In the genomic region with DNA sequence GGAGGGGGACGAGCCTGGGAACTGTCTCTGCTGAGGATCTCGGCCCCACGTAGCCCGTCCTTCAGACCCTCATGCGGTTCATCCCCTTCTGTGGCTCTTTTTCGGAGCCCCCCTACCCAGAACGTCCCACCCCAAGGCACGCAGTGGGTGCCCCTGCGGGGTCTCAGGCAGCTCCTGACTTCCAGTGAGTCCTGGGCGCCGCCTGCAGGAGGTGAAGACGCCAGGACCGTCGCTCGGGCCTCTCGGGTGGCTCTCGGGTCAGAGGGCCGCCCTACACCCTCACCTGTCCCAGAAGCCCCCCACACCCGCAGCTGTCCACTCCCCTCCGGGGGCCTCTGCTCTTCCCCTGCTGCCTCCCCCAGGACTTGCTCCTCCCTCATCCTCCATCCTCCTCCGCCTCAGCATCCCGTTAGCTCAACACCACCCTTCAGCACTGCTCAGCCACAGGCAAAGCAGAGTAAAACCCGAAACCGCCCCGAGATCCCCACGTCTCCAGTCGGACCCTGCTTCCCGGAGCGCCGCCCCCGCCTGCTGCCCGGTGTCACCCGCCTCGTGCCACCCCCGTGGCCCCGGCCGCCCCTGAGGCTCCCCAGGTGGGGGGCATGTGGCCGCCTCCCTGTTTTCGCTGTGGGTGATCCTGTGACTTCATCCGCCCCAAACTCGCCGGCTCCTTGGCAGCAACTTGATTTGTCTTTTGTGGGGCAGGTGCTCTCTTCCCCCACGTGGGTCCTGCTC, we compare ENCODE assay signal across 16 cellular contexts. TPM values are rescaled to one million over a fixed set of nuclear protein-coding genes. Genes with fewer than 3 reads are reported as not detected.
DNase-seq lines count a peak whose midpoint lies in the region; ATAC-seq and TF ChIP-seq lines count a peak whose summit lies in the region.
"Had no signal": no experiment of that assay in that cellular context is flagged by ENCODE, and none has a peak within 500 bp of the region (broad histone marks: within the 10 kb centered on the region; RNA-seq: fewer than 3 reads in every experiment).

No MANE protein-coding gene starts in this region.

- peak overlapping the region; percentile 43; the same call in 1 of the 2 replicates for H4K91ac ChIP-seq in IMR-90 (ENCODE audit: insufficient read depth, low read depth, low read length)

- peak overlapping the region; percentile 62 for H2AK5ac ChIP-seq in IMR-90 (ENCODE audit: low read depth, low read length)

- no peak overlapping the region for H3K4me2 ChIP-seq in IMR-90 (ENCODE audit: low read depth, low read length)
- H3K4me2 ChIP-seq: PC-9 had no signal

- peaks cover 5 to 36% of the 10 kb centered on the region in 2 experiments for H3K79me1 ChIP-seq in IMR-90 (ENCODE audit: low read depth in 1 of 2, low read length in 2 of 2)

- H3K4me3 ChIP-seq in IMR-90 (ENCODE audit: insufficient read depth, low read depth, low read length) (no peak overlapping the region), colonic mucosa (no peak overlapping the region), mucosa of descending colon (no peak overlapping the region), stomach (no peak overlapping the region)
- H3K4me3 ChIP-seq: PC-9 had no signal

- H3K14ac ChIP-seq in IMR-90 (replicated peaks; ENCODE audit: low read depth, low read length) = no peak overlapping the region

- TF ChIP-seq POLR2A in IMR-90 (IDR thresholded peaks at IDR 0.05; ENCODE audit: low read depth, low read length) (no peak), stomach (IDR thresholded peaks at IDR 0.05) (no peak)

- H2BK120ac ChIP-seq in IMR-90 (ENCODE audit: low read depth, low read length) = peak overlapping the region; percentile 45; the same call in 1 of the 2 replicates

- peak overlapping the region in 1 of 2 experiments; percentile 27; a peak in 1 of 4 replicates for H4K8ac ChIP-seq in IMR-90 (ENCODE audit: low read depth in 2 of 2, low read length in 2 of 2)

- CTCF ChIA-PET in IMR-90 (lab: Yijun Ruan, JAX) = interaction anchor here (0.6 kb wide), 1 partner anchor 178 kb away, joined by 3 read pairs; no protein-coding TSS in a partner anchor

- no peaks in the 10 kb centered on the region; the same call in 1 of the 2 replicates for H4K20me1 ChIP-seq in IMR-90 (ENCODE audit: insufficient read depth, low read length)

- no peaks in the 10 kb centered on the region for H3K36me3 ChIP-seq in IMR-90 (ENCODE audit: control insufficient read depth, insufficient read depth, low read length)
- H3K36me3 ChIP-seq in colonic mucosa = no peaks in the 10 kb centered on the region
- H3K36me3 ChIP-seq in mucosa of descending colon (ENCODE audit: low read depth) = no peaks in the 10 kb centered on the region
- no peaks in the 10 kb centered on the region for H3K36me3 ChIP-seq in stomach

- no peak overlapping the region for H2BK5ac ChIP-seq in IMR-90 (ENCODE audit: low read depth, low read length, poor library complexity, severe bottlenecking)

- H3K9me3 ChIP-seq in IMR-90 (ENCODE audit: control insufficient read depth, insufficient read depth, low read length) (no peaks in the 10 kb centered on the region), colonic mucosa (no peaks in the 10 kb centered on the region), mucosa of descending colon (no peaks in the 10 kb centered on the region), stomach (no peaks in the 10 kb centered on the region)

- no peak for TF ChIP-seq RAD21 in IMR-90 (IDR thresholded peaks at IDR 0.05; ENCODE audit: low read length)

- H2BK20ac ChIP-seq in IMR-90 (ENCODE audit: low read depth, low read length) = peak overlapping the region; percentile 58; the same call in 1 of the 2 replicates

- no TSS peak for BruUV-seq in IMR-90 (replicated peaks; lab: Mats Ljungman, UMichigan)

- H2BK15ac ChIP-seq in IMR-90 (ENCODE audit: low read depth, low read length) = no peak overlapping the region

- ATAC-seq in IMR-90 (ENCODE audit: low read depth) (no peak), mucosa of descending colon (no peak), GM21619 (IDR thresholded peaks at IDR 0.05; ENCODE audit: unreplicated experiment) (no peak), GM21576 (IDR thresholded peaks at IDR 0.05; ENCODE audit: unreplicated experiment) (no peak)
- ATAC-seq: activated CD8-positive, alpha-beta memory T cell treated with anti-CD3 and anti-CD28 coated beads, Interleukin-2, amount 10 ng/mL, durations not matched to agents 7 days and 5 days had no signal

- dilution Hi-C loops in IMR-90 (cut with HindIII; ENCODE audit: low sequenced_read_pairs, unreplicated experiment) = no loop called here

- H3K27me3 ChIP-seq in IMR-90 (ENCODE audit: control insufficient read depth, insufficient read depth, low read length) = no peaks in the 10 kb centered on the region
- H3K27me3 ChIP-seq in colonic mucosa = no peaks in the 10 kb centered on the region
- H3K27me3 ChIP-seq in stomach = peaks cover 0 to 13% (median 0%) of the 10 kb centered on the region in 3 donors

- TF ChIP-seq EP300 in stomach (IDR thresholded peaks at IDR 0.05) = no peak

- no peak overlapping the region for H3K18ac ChIP-seq in IMR-90 (ENCODE audit: low read depth, low read length)

- DNase-seq in IMR-90 (no peak), colonic mucosa (no peak), mucosa of descending colon (peak in 2 of 3 donors; percentile 26 to 54), stomach (no peak), NCI-H82 treated with DMSO at 0.1 percent for 48 hours (lab: John Stamatoyannopoulos, UW; ENCODE audit: unreplicated experiment) (no peak), NAMALWA (ENCODE audit: low spot score) (no peak)
- DNase-seq: activated CD8-positive, alpha-beta memory T cell treated with anti-CD3 and anti-CD28 coated beads, Interleukin-2, amount 10 ng/mL, durations not matched to agents 7 days and 5 days; COR-L47; NCI-H345; nephron progenitor cell; PC-9; stimulated activated CD4-positive, alpha-beta T cell treated with anti-CD3 and anti-CD28 coated beads, Interleukin-2, amount 100 ng/mL, for 48 hours; stimulated activated naive CD4-positive, alpha-beta T cell; T1000 had no signal

- H3K9ac ChIP-seq in IMR-90 (ENCODE audit: low read depth, low read length) = no peak overlapping the region
- H3K9ac ChIP-seq in colonic mucosa (ENCODE audit: low read depth in 2 of 2, low read length in 2 of 2) = peak overlapping the region in 1 of 2 donors; percentile 3

- POLR2A ChIA-PET in IMR-90 (lab: Charles Lee; ENCODE audit: unreplicated experiment) = no interaction called here

- TF ChIP-seq CTCF in IMR-90 (conservative IDR thresholded peaks at IDR 0.05; ENCODE audit: low read depth, low read length) (no peak), colonic mucosa (IDR thresholded peaks at IDR 0.05) (no peak), mucosa of descending colon (IDR thresholded peaks at IDR 0.05) (no peak), stomach (IDR thresholded peaks at IDR 0.05) (no peak)

- H3K4me1 ChIP-seq in IMR-90 (ENCODE audit: control insufficient read depth, insufficient read depth, low read length) = peaks cover 18% of the 10 kb centered on the region
- no peaks in the 10 kb centered on the region for H3K4me1 ChIP-seq in colonic mucosa
- no peaks in the 10 kb centered on the region for H3K4me1 ChIP-seq in mucosa of descending colon (ENCODE audit: low read depth)
- peaks cover 0 to 16% (median 10%) of the 10 kb centered on the region in 4 donors for H3K4me1 ChIP-seq in stomach

- H2AFZ ChIP-seq in IMR-90 (replicated peaks; ENCODE audit: low read length, poor library complexity) = peak overlapping the region; percentile 40
- H2AFZ ChIP-seq: PC-9 had no signal

- H3K23ac ChIP-seq in IMR-90 (ENCODE audit: low read depth, low read length) = no peak overlapping the region

- H3K4ac ChIP-seq in IMR-90 (ENCODE audit: low read depth, low read length) = peak overlapping the region; percentile 70

- peak overlapping the region; percentile 51 for H2AK9ac ChIP-seq in IMR-90 (replicated peaks; ENCODE audit: low read depth, low read length, poor library complexity)

- H3K27ac ChIP-seq in IMR-90 (ENCODE audit: insufficient read depth, low read length) (no peak overlapping the region), colonic mucosa (peak overlapping the region; percentile 40), stomach (peak overlapping the region; percentile 32 to 81 (median 73))
- H3K27ac ChIP-seq: PC-9 had no signal

- intact Hi-C loops in IMR-90 (cut with micrococcal nuclease) (no loop called here), colonic mucosa (cut with DNase I) (no loop called here), mucosa of descending colon (cut with DNase I, micrococcal nuclease) (no loop called here), stomach (cut with DNase I; ENCODE audit: low total_unique reads) (no loop called here)

- in situ Hi-C loops in IMR-90 (cut with MboI; ENCODE audit: low sequenced_read_pairs) = no loop called here

- WGBS in IMR-90 (ENCODE audit: extremely low coverage in 2 of 2, insufficient read length in 1 of 2), 2 experiments = 85% methylated on average over 17 of the region's 43 CpGs; no CpG with 5 or more reads in 1 of the 2 experiments
- WGBS in stomach, 5 donors = 79 to 87% (median 86%) methylated on average over 38 to 43 of the region's 43 CpGs

- H3K9me1 ChIP-seq in IMR-90 (ENCODE audit: insufficient read depth, low read length) = 0 out of 2 replicates have a peak, but pooled peaks cover 5% of the 10 kb centered on the region

- no peak overlapping the region for H4K5ac ChIP-seq in IMR-90 (ENCODE audit: low read depth, low read length)

- no peak overlapping the region for H3K56ac ChIP-seq in IMR-90 (ENCODE audit: extremely low read depth, insufficient read depth, low read length)

TF ChIP-seq in IMR-90, 13 proteins besides CTCF, POLR2A, EP300 and RAD21:
- TF ChIP-seq RFX5 (IDR thresholded peaks at IDR 0.05; ENCODE audit: low read depth, low read length) = no peak
- TF ChIP-seq BHLHE40 (IDR thresholded peaks at IDR 0.05; ENCODE audit: low read depth, low read length) = 0 out of 2 replicates have a peak, but pooled peaks have one; percentile 6

RNA-seq across cellular contexts. Expression of a gene that starts 13.3 kb away (rescaled TPM):
- total RNA-seq in IMR-90 (2012; rRNA removed) = 18.8 and 23.9 TPM in 2 replicates
- 58.5 and 59.3 TPM in 2 replicates for polyA plus RNA-seq in IMR-90 (2012; rRNA removed)
- polyA plus RNA-seq in IMR-90 (2012; cell fraction: cytosol; rRNA removed) = 46.5 and 53.6 TPM in 2 replicates
- polyA plus RNA-seq in IMR-90 (2012; cell fraction: nucleus; rRNA removed; ENCODE audit: low replicate concordance) = 236 and 251 TPM in 2 replicates
- 10 to 100 TPM; 23.8 to 31.6 TPM for total RNA-seq in colonic mucosa
- 10 to 100 TPM; 26.4 to 38.0 (median 29.8) TPM for total RNA-seq in mucosa of descending colon
- 10 to 100 TPM; 19.2 to 34.2 (median 29.3) TPM for total RNA-seq in stomach
- polyA plus RNA-seq in stomach = 10 to 100 TPM in 1 of 3 donors, 1 to 10 TPM in 2; 7.4 to 15.9 (median 9.5) TPM

Comparison
In these comparisons a context has a peak if more than half of its experiments do, and no peak if none do; other contexts are left out.
1. DNase-seq: peak in mucosa of descending colon (2 of 3); none in IMR-90 (single experiment), colonic mucosa (single experiment), stomach (single experiment), NCI-H82 treated with DMSO at 0.1 percent for 48 hours (single experiment) and NAMALWA (single experiment).